ENCODE assay signal across 3 cellular contexts in the genomic region with DNA sequence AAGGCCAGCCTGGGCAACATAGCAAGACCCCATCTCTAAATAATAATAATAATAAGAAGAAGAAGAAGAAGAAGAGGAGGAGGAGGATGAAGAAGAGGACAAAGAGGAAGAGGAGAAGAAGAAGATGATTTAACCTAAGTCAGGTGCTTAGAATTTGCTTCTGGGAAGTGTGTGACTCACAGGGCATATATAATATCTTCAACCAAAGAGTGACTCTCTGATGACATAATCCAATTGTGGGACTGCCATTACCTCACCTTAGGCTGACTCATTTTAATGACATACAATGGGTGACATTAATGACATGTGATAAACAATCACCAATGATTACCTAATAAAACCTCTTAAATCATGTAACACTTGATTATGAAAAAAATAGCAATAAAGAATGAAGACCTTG.
TF ChIP-seq lines count a peak whose summit lies in the region.

No MANE protein-coding gene starts in this region.

TF ChIP-seq in SK-N-SH treated with all-trans-retinoic acid at 6 μM for 48 hours, 23 proteins besides CTCF, POLR2A, EP300 and RAD21:
- TF ChIP-seq ZC3H10 (CRISPR knock-in tag; IDR thresholded peaks at IDR 0.05) = no peak
- peak; percentile 61; the same call in 1 of the 2 replicates for TF ChIP-seq CREB5 (CRISPR knock-in tag; IDR thresholded peaks at IDR 0.05; ENCODE audit: low read depth)
- no peak for TF ChIP-seq SNAI2 (CRISPR knock-in tag; IDR thresholded peaks at IDR 0.05)

TF ChIP-seq in SK-N-SH, 30 proteins besides CTCF, POLR2A, EP300 and RAD21:
- no peak for TF ChIP-seq FOSL2 (IDR thresholded peaks at IDR 0.05; ENCODE audit: borderline replicate concordance, low read depth)
- TF ChIP-seq POLR2AphosphoS5 (IDR thresholded peaks at IDR 0.05; ENCODE audit: low read depth, low read length) = no peak
- TF ChIP-seq RFX5 (IDR thresholded peaks at IDR 0.05; ENCODE audit: low read length) = no peak
- no peak for TF ChIP-seq FOXM1 (IDR thresholded peaks at IDR 0.05; ENCODE audit: low read depth)

TF ChIP-seq in IMR-90, 13 proteins besides CTCF, POLR2A, EP300 and RAD21:
- TF ChIP-seq MAFK (IDR thresholded peaks at IDR 0.05; ENCODE audit: low read depth, low read length) = no peak
- no peak for TF ChIP-seq MXI1 (IDR thresholded peaks at IDR 0.05; ENCODE audit: borderline replicate concordance, low read depth, low read length)
- TF ChIP-seq MAZ (IDR thresholded peaks at IDR 0.05; ENCODE audit: borderline replicate concordance, low read depth, low read length) = no peak
- TF ChIP-seq CEBPB (IDR thresholded peaks at IDR 0.05; ENCODE audit: low read depth, low read length) = no peak
